1 cellular context compared by ENCODE assay signal in the genomic region with DNA sequence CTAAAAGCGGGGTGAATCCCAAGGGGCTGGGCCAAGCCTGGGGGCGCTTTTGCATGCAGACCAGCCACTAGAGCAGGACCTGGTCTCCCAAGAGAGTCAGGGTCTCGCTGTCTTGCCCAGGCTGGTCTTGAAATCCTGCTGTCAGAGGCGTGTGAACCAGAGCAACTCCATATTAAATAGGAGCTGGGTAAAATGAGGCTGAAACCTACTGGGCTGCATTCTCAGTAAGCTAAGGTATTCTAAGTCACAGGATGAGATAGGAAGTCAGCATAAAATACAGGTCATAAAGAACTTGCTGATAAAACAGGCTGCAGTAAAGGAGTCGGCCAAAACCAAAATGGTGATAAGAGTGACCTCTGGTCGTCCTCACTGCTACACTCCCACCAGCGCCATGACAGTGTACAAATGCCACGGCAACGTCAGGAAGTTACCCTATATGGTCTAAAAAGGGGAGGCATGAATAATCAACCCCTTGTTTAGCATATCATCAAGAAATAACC.
TF ChIP-seq lines count a peak whose summit lies in the region.

No MANE protein-coding gene starts in this region.

TF ChIP-seq in K562, 482 proteins besides CTCF, POLR2A, EP300 and RAD21 (continued from another document and continues in another):
- TF ChIP-seq, protein P1, sequence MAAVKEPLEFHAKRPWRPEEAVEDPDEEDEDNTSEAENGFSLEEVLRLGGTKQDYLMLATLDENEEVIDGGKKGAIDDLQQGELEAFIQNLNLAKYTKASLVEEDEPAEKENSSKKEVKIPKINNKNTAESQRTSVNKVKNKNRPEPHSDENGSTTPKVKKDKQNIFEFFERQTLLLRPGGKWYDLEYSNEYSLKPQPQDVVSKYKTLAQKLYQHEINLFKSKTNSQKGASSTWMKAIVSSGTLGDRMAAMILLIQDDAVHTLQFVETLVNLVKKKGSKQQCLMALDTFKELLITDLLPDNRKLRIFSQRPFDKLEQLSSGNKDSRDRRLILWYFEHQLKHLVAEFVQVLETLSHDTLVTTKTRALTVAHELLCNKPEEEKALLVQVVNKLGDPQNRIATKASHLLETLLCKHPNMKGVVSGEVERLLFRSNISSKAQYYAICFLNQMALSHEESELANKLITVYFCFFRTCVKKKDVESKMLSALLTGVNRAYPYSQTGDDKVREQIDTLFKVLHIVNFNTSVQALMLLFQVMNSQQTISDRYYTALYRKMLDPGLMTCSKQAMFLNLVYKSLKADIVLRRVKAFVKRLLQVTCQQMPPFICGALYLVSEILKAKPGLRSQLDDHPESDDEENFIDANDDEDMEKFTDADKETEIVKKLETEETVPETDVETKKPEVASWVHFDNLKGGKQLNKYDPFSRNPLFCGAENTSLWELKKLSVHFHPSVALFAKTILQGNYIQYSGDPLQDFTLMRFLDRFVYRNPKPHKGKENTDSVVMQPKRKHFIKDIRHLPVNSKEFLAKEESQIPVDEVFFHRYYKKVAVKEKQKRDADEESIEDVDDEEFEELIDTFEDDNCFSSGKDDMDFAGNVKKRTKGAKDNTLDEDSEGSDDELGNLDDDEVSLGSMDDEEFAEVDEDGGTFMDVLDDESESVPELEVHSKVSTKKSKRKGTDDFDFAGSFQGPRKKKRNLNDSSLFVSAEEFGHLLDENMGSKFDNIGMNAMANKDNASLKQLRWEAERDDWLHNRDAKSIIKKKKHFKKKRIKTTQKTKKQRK (IDR thresholded peaks at IDR 0.05; ENCODE audit: borderline replicate concordance, low read depth, low read length) = no peak
- TF ChIP-seq MCM2 (IDR thresholded peaks at IDR 0.05; ENCODE audit: low read depth) = no peak
- TF ChIP-seq ZNF239 (CRISPR knock-in tag; IDR thresholded peaks at IDR 0.05) = peak; percentile 84
- 0 out of 2 replicates have a peak, but pooled peaks have one; percentile 53 for TF ChIP-seq ZSCAN32 (CRISPR knock-in tag; IDR thresholded peaks at IDR 0.05)
- TF ChIP-seq, protein P2, sequence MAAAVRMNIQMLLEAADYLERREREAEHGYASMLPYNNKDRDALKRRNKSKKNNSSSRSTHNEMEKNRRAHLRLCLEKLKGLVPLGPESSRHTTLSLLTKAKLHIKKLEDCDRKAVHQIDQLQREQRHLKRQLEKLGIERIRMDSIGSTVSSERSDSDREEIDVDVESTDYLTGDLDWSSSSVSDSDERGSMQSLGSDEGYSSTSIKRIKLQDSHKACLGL (CRISPR knock-in tag; IDR thresholded peaks at IDR 0.05; ENCODE audit: borderline replicate concordance, poor library complexity, severe bottlenecking) = peak; percentile 62
- no peak for TF ChIP-seq SRSF3 (IDR thresholded peaks at IDR 0.05; ENCODE audit: insufficient read depth, low read length)
- TF ChIP-seq HIVEP1 (CRISPR knock-in tag; IDR thresholded peaks at IDR 0.05) = peak; percentile 94
- peak; percentile 70 for TF ChIP-seq DPF2 (IDR thresholded peaks at IDR 0.05)
- peak; percentile 58; the same call in 1 of the 2 replicates for TF ChIP-seq ELF1 (tag; IDR thresholded peaks at IDR 0.05)
- TF ChIP-seq, protein P3, sequence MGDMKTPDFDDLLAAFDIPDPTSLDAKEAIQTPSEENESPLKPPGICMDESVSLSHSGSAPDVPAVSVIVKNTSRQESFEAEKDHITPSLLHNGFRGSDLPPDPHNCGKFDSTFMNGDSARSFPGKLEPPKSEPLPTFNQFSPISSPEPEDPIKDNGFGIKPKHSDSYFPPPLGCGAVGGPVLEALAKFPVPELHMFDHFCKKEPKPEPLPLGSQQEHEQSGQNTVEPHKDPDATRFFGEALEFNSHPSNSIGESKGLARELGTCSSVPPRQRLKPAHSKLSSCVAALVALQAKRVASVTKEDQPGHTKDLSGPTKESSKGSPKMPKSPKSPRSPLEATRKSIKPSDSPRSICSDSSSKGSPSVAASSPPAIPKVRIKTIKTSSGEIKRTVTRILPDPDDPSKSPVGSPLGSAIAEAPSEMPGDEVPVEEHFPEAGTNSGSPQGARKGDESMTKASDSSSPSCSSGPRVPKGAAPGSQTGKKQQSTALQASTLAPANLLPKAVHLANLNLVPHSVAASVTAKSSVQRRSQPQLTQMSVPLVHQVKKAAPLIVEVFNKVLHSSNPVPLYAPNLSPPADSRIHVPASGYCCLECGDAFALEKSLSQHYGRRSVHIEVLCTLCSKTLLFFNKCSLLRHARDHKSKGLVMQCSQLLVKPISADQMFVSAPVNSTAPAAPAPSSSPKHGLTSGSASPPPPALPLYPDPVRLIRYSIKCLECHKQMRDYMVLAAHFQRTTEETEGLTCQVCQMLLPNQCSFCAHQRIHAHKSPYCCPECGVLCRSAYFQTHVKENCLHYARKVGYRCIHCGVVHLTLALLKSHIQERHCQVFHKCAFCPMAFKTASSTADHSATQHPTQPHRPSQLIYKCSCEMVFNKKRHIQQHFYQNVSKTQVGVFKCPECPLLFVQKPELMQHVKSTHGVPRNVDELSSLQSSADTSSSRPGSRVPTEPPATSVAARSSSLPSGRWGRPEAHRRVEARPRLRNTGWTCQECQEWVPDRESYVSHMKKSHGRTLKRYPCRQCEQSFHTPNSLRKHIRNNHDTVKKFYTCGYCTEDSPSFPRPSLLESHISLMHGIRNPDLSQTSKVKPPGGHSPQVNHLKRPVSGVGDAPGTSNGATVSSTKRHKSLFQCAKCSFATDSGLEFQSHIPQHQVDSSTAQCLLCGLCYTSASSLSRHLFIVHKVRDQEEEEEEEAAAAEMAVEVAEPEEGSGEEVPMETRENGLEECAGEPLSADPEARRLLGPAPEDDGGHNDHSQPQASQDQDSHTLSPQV (IDR thresholded peaks at IDR 0.05) = peak; percentile 99
- peak; percentile 96 for TF ChIP-seq KLF6 (CRISPR knock-in tag; IDR thresholded peaks at IDR 0.05; ENCODE audit: borderline replicate concordance)
- peak; percentile 52 for TF ChIP-seq MAFG (tag; conservative IDR thresholded peaks at IDR 0.05)
- TF ChIP-seq, protein P4, sequence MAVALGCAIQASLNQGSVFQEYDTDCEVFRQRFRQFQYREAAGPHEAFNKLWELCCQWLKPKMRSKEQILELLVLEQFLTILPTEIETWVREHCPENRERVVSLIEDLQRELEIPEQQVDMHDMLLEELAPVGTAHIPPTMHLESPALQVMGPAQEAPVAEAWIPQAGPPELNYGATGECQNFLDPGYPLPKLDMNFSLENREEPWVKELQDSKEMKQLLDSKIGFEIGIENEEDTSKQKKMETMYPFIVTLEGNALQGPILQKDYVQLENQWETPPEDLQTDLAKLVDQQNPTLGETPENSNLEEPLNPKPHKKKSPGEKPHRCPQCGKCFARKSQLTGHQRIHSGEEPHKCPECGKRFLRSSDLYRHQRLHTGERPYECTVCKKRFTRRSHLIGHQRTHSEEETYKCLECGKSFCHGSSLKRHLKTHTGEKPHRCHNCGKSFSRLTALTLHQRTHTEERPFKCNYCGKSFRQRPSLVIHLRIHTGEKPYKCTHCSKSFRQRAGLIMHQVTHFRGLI (CRISPR knock-in tag; IDR thresholded peaks at IDR 0.05) = peak; percentile 92
- TF ChIP-seq SRF (CRISPR knock-in tag; IDR thresholded peaks at IDR 0.05) = peak; percentile 88 to 97
- TF ChIP-seq, protein P5, sequence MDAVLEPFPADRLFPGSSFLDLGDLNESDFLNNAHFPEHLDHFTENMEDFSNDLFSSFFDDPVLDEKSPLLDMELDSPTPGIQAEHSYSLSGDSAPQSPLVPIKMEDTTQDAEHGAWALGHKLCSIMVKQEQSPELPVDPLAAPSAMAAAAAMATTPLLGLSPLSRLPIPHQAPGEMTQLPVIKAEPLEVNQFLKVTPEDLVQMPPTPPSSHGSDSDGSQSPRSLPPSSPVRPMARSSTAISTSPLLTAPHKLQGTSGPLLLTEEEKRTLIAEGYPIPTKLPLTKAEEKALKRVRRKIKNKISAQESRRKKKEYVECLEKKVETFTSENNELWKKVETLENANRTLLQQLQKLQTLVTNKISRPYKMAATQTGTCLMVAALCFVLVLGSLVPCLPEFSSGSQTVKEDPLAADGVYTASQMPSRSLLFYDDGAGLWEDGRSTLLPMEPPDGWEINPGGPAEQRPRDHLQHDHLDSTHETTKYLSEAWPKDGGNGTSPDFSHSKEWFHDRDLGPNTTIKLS (IDR thresholded peaks at IDR 0.05; ENCODE audit: borderline replicate concordance, low read depth) = peak; percentile 54; the same call in 1 of the 2 replicates
- no peak for TF ChIP-seq POLR2AphosphoS2 (IDR thresholded peaks at IDR 0.05; ENCODE audit: low read length)
- TF ChIP-seq, protein P6, sequence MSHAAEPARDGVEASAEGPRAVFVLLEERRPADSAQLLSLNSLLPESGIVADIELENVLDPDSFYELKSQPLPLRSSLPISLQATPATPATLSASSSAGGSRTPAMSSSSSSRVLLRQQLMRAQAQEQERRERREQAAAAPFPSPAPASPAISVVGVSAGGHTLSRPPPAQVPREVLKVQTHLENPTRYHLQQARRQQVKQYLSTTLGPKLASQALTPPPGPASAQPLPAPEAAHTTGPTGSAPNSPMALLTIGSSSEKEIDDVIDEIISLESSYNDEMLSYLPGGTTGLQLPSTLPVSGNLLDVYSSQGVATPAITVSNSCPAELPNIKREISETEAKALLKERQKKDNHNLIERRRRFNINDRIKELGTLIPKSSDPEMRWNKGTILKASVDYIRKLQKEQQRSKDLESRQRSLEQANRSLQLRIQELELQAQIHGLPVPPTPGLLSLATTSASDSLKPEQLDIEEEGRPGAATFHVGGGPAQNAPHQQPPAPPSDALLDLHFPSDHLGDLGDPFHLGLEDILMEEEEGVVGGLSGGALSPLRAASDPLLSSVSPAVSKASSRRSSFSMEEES (CRISPR knock-in tag; IDR thresholded peaks at IDR 0.05) = peak; percentile 18; the same call in 1 of the 2 replicates
- TF ChIP-seq CTBP1 (IDR thresholded peaks at IDR 0.05; ENCODE audit: borderline replicate concordance) = peak; percentile 43; the same call in 1 of the 2 replicates
- TF ChIP-seq TAL1 (IDR thresholded peaks at IDR 0.05) = peak; percentile 6; the same call in 1 of the 2 replicates
- TF ChIP-seq ZNF445 (CRISPR knock-in tag; IDR thresholded peaks at IDR 0.05; ENCODE audit: low read depth) = no peak
- TF ChIP-seq, protein P7, sequence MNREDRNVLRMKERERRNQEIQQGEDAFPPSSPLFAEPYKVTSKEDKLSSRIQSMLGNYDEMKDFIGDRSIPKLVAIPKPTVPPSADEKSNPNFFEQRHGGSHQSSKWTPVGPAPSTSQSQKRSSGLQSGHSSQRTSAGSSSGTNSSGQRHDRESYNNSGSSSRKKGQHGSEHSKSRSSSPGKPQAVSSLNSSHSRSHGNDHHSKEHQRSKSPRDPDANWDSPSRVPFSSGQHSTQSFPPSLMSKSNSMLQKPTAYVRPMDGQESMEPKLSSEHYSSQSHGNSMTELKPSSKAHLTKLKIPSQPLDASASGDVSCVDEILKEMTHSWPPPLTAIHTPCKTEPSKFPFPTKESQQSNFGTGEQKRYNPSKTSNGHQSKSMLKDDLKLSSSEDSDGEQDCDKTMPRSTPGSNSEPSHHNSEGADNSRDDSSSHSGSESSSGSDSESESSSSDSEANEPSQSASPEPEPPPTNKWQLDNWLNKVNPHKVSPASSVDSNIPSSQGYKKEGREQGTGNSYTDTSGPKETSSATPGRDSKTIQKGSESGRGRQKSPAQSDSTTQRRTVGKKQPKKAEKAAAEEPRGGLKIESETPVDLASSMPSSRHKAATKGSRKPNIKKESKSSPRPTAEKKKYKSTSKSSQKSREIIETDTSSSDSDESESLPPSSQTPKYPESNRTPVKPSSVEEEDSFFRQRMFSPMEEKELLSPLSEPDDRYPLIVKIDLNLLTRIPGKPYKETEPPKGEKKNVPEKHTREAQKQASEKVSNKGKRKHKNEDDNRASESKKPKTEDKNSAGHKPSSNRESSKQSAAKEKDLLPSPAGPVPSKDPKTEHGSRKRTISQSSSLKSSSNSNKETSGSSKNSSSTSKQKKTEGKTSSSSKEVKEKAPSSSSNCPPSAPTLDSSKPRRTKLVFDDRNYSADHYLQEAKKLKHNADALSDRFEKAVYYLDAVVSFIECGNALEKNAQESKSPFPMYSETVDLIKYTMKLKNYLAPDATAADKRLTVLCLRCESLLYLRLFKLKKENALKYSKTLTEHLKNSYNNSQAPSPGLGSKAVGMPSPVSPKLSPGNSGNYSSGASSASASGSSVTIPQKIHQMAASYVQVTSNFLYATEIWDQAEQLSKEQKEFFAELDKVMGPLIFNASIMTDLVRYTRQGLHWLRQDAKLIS (CRISPR knock-in tag; IDR thresholded peaks at IDR 0.05) = no peak
- peak; percentile 86 for TF ChIP-seq PYGO2 (tag; IDR thresholded peaks at IDR 0.05)
- TF ChIP-seq, protein P8, sequence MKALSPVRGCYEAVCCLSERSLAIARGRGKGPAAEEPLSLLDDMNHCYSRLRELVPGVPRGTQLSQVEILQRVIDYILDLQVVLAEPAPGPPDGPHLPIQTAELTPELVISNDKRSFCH (CRISPR knock-in tag; IDR thresholded peaks at IDR 0.05) = peak; percentile 79
- TF ChIP-seq, protein P8 (tag; IDR thresholded peaks at IDR 0.05) = peak; percentile 98
- TF ChIP-seq, protein P9, sequence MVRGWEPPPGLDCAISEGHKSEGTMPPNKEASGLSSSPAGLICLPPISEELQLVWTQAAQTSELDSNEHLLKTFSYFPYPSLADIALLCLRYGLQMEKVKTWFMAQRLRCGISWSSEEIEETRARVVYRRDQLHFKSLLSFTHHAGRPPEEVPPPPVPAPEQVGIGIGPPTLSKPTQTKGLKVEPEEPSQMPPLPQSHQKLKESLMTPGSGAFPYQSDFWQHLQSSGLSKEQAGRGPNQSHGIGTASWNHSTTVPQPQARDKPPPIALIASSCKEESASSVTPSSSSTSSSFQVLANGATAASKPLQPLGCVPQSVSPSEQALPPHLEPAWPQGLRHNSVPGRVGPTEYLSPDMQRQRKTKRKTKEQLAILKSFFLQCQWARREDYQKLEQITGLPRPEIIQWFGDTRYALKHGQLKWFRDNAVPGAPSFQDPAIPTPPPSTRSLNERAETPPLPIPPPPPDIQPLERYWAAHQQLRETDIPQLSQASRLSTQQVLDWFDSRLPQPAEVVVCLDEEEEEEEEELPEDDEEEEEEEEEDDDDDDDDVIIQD (CRISPR knock-in tag; IDR thresholded peaks at IDR 0.05) = peak; percentile 95
- TF ChIP-seq FOXK1 (CRISPR knock-in tag; IDR thresholded peaks at IDR 0.05; ENCODE audit: borderline replicate concordance) = no peak
- TF ChIP-seq MYC (IDR thresholded peaks at IDR 0.05; ENCODE audit: low read depth, low read length) = no peak
- TF ChIP-seq MYC (CRISPR knock-in tag; IDR thresholded peaks at IDR 0.05; ENCODE audit: borderline replicate concordance, low read depth) = peak; percentile 86; the same call in 1 of the 2 replicates
- TF ChIP-seq, protein P10, sequence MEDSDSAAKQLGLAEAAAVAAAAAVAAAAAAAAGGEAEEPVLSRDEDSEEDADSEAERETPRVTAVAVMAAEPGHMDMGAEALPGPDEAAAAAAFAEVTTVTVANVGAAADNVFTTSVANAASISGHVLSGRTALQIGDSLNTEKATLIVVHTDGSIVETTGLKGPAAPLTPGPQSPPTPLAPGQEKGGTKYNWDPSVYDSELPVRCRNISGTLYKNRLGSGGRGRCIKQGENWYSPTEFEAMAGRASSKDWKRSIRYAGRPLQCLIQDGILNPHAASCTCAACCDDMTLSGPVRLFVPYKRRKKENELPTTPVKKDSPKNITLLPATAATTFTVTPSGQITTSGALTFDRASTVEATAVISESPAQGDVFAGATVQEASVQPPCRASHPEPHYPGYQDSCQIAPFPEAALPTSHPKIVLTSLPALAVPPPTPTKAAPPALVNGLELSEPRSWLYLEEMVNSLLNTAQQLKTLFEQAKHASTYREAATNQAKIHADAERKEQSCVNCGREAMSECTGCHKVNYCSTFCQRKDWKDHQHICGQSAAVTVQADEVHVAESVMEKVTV (CRISPR knock-in tag; IDR thresholded peaks at IDR 0.05) = no peak
- TF ChIP-seq NCOA2 (IDR thresholded peaks at IDR 0.05; ENCODE audit: partially characterized antibody in 2 of 2) = no peak
- no peak for TF ChIP-seq CCAR2 (IDR thresholded peaks at IDR 0.05; ENCODE audit: low read depth, low read length)
- TF ChIP-seq SMARCA4 (IDR thresholded peaks at IDR 0.05) = peak; percentile 29; the same call in 1 of the 2 replicates
- TF ChIP-seq LCOR (CRISPR knock-in tag; IDR thresholded peaks at IDR 0.05) = 0 out of 2 replicates have a peak, but pooled peaks have one; percentile 35
- TF ChIP-seq U2AF2 (optimal IDR thresholded peaks at IDR 0.05; ENCODE audit: low read depth, low read length) = no peak
- TF ChIP-seq ZNF146 (CRISPR knock-in tag; IDR thresholded peaks at IDR 0.05; ENCODE audit: unreplicated experiment) = no peak
